In the genomic region with DNA sequence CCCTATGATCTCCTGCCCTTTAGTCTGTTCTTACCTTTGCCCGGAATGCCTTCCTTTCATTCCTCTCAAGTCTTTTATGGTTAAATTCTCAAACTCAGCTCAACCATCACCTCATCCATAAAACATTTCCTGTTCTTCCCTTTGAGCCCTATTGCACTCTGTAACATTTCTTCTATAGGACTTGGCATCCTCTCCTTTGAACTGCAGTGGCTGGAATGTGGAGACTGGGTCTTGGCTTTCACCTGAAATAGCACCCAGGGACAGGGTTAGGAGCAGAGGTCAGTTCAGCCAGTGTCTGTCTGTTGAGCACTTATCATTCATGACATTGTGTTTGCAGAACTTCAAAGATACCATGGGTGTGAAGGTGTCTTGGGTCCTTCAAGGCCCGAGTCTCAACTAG, we compare ENCODE assay signal across 14 cellular contexts. TPM values are rescaled to one million over a fixed set of nuclear protein-coding genes. Genes with fewer than 3 reads are reported as not detected.
DNase-seq lines count a peak whose midpoint lies in the region; ATAC-seq lines count a peak whose summit lies in the region.
"Had no signal": no experiment of that assay in that cellular context is flagged by ENCODE, and none has a peak within 500 bp of the region (broad histone marks: within the 10 kb centered on the region; RNA-seq: fewer than 3 reads in every experiment).

No MANE protein-coding gene starts in this region.

- ATAC-seq in activated T-helper 17 cell treated with anti-CD3 and anti-CD28 coated beads, Interleukin-2, amount 50 U/mL, for 72 hours (replicated peaks) = no peak
- ATAC-seq in left colon = peak; percentile 65
- ATAC-seq: gastroesophageal sphincter, left cardiac atrium had no signal

- H3K4me2 ChIP-seq in GM23248 (ENCODE audit: unreplicated experiment) = peak overlapping the region; percentile 25

- H3K9me2 ChIP-seq in GM23248 (ENCODE audit: insufficient read depth) = no peaks in the 10 kb centered on the region

- H3K4me3 Mint-ChIP-seq in CD8-positive, alpha-beta memory T cell = no peak overlapping the region
- H3K4me3 Mint-ChIP-seq in activated T-helper 17 cell treated with anti-CD3 and anti-CD28 coated beads, Interleukin-2, amount 50 U/mL, for 72 hours = peak overlapping the region; percentile 95
- H3K4me3 Mint-ChIP-seq: neural crest cell had no signal

- H3K4me1 Mint-ChIP-seq in CD8-positive, alpha-beta memory T cell = peaks cover 39 to 70% (median 59%) of the 10 kb centered on the region in 3 donors
- H3K4me1 Mint-ChIP-seq in activated T-helper 17 cell treated with anti-CD3 and anti-CD28 coated beads, Interleukin-2, amount 50 U/mL, for 72 hours = peaks cover 38% of the 10 kb centered on the region

- no peaks in the 10 kb centered on the region for H3K9me3 ChIP-seq in CD8-positive, alpha-beta memory T cell (ENCODE audit: low read length)
- H3K9me3 ChIP-seq in GM23248 (ENCODE audit: low read depth) = no peaks in the 10 kb centered on the region
- H3K9me3 ChIP-seq in SJCRH30 (replicated peaks) = no peaks in the 10 kb centered on the region
- H3K9me3 ChIP-seq: gastroesophageal sphincter had no signal

- H3F3A ChIP-seq in GM23248 (ENCODE audit: insufficient read depth) = peaks cover 26% of the 10 kb centered on the region

- CTCF ChIA-PET in CD8-positive, alpha-beta memory T cell (lab: Charles Lee) = interaction anchor here (1.4 to 1.7 kb wide), 2 partner anchors 22 to 69 kb away, joined by 4 read pairs; no protein-coding TSS in a partner anchor

- H3K4me3 ChIP-seq in CD8-positive, alpha-beta memory T cell (ENCODE audit: low read length) = no peak overlapping the region
- H3K4me3 ChIP-seq in GM23248 (no peak overlapping the region), SJCRH30 (no peak overlapping the region)
- H3K4me3 ChIP-seq: gastroesophageal sphincter had no signal

- no peak for DNase-seq in CD8-positive, alpha-beta memory T cell
- no peak for DNase-seq in GM23248
- no peak for DNase-seq in left colon
- DNase-seq in G401 (ENCODE audit: low spot score) = no peak
- no peak for DNase-seq in midbrain (lab: John Stamatoyannopoulos, UW)
- DNase-seq in SJCRH30 = no peak
- DNase-seq: aorta; effector CD4-positive, alpha-beta T cell; left cardiac atrium; NCI-H1436; NCI-H510A treated with DMSO at 0.1 percent for 48 hours had no signal

- POLR2A ChIA-PET in CD8-positive, alpha-beta memory T cell (lab: Charles Lee) = interaction anchor here (1.2 kb wide), 1 partner anchor 39 kb away, joined by 3 read pairs; no protein-coding TSS in a partner anchor

- H3K27ac Mint-ChIP-seq in CD8-positive, alpha-beta memory T cell = peak overlapping the region; percentile 2 to 96 (median 79)
- H3K27ac Mint-ChIP-seq in activated T-helper 17 cell treated with anti-CD3 and anti-CD28 coated beads, Interleukin-2, amount 50 U/mL, for 72 hours = peak overlapping the region; percentile 95

- no peaks in the 10 kb centered on the region for H3K36me3 ChIP-seq in CD8-positive, alpha-beta memory T cell (ENCODE audit: insufficient read depth, low read length)
- H3K36me3 ChIP-seq in GM23248 (ENCODE audit: low read depth) = no peaks in the 10 kb centered on the region
- H3K36me3 ChIP-seq in SJCRH30 = no peaks in the 10 kb centered on the region
- H3K36me3 ChIP-seq: gastroesophageal sphincter had no signal

- in situ Hi-C loops in GM23248 (cut with MboI) = no loop called here
- in situ Hi-C loops in G401 (cut with HindIII; ENCODE audit: low sequenced_read_pairs) = no loop called here

- H3K36me3 Mint-ChIP-seq in CD8-positive, alpha-beta memory T cell = peaks cover 0 to 3% (median 2%) of the 10 kb centered on the region in 3 donors
- peaks cover 40% of the 10 kb centered on the region for H3K36me3 Mint-ChIP-seq in activated T-helper 17 cell treated with anti-CD3 and anti-CD28 coated beads, Interleukin-2, amount 50 U/mL, for 72 hours (ENCODE audit: low read depth)

- no peaks in the 10 kb centered on the region for H3K27me3 Mint-ChIP-seq in CD8-positive, alpha-beta memory T cell
- no peaks in the 10 kb centered on the region for H3K27me3 Mint-ChIP-seq in activated T-helper 17 cell treated with anti-CD3 and anti-CD28 coated beads, Interleukin-2, amount 50 U/mL, for 72 hours

- intact Hi-C loops in left colon (cut with DNase I, micrococcal nuclease) = no loop called here

- no peaks in the 10 kb centered on the region for H4K20me1 ChIP-seq in GM23248 (ENCODE audit: insufficient read depth)

- H3K9ac ChIP-seq in GM23248 = no peak overlapping the region

- WGBS in GM23248 (ENCODE audit: low coverage in 1 of 2, low lambda C conversion rate in 2 of 2, missing lambda C conversion rate in 2 of 2), 2 experiments = 48 to 56% methylated on average over 2 of the region's 2 CpGs

- H3K27me3 ChIP-seq in CD8-positive, alpha-beta memory T cell (ENCODE audit: insufficient read depth, low read length, poor library complexity, severe bottlenecking) = no peaks in the 10 kb centered on the region
- H3K27me3 ChIP-seq in GM23248 (replicated peaks; ENCODE audit: insufficient read depth) (no peaks in the 10 kb centered on the region), SJCRH30 (no peaks in the 10 kb centered on the region)

- H2AFZ ChIP-seq in GM23248 = no peak overlapping the region

- H3K27ac ChIP-seq in CD8-positive, alpha-beta memory T cell (ENCODE audit: low read depth, low read length) = no peak overlapping the region
- H3K27ac ChIP-seq in GM23248 (no peak overlapping the region), SJCRH30 (no peak overlapping the region)
- H3K27ac ChIP-seq: gastroesophageal sphincter had no signal

- peaks cover 38% of the 10 kb centered on the region for H3K4me1 ChIP-seq in CD8-positive, alpha-beta memory T cell (ENCODE audit: insufficient read depth, low read length)
- peaks cover 30% of the 10 kb centered on the region for H3K4me1 ChIP-seq in GM23248 (ENCODE audit: insufficient read depth)
- peaks cover 13% of the 10 kb centered on the region for H3K4me1 ChIP-seq in SJCRH30
- H3K4me1 ChIP-seq: gastroesophageal sphincter had no signal

- no peaks in the 10 kb centered on the region for H3K9me3 Mint-ChIP-seq in CD8-positive, alpha-beta memory T cell
- H3K9me3 Mint-ChIP-seq in activated T-helper 17 cell treated with anti-CD3 and anti-CD28 coated beads, Interleukin-2, amount 50 U/mL, for 72 hours = peaks cover 3% of the 10 kb centered on the region

- H3K79me2 ChIP-seq in GM23248 (ENCODE audit: insufficient read depth) = no peaks in the 10 kb centered on the region

RNA-seq across cellular contexts. Expression of a gene that starts 7.2 kb away (rescaled TPM):
- total RNA-seq in CD8-positive, alpha-beta memory T cell = 10 to 100 TPM; 43.5 to 47.4 TPM
- 6.5 TPM for polyA plus RNA-seq in CD8-positive, alpha-beta memory T cell
- total RNA-seq in GM23248 (2014; rRNA removed; shearing (Covaris generic)) = 0.76 and 1.4 TPM in 2 replicates
- polyA plus RNA-seq in GM23248 (2016; fragmentation: Nextera tagmentation; extraction: Ambion mirVana) = 0.41 and 0.70 TPM in 2 replicates
- total RNA-seq in activated T-helper 17 cell treated with anti-CD3 and anti-CD28 coated beads, Interleukin-2, amount 50 U/mL, for 72 hours = 10 to 100 TPM; 24.1 to 27.6 TPM
- 10 to 100 TPM in 1 of 2 donors, 1 to 10 TPM in 1; 8.8 to 13.4 TPM for total RNA-seq in left colon
- 211 and 236 TPM in 2 replicates for total RNA-seq in G401 (2014; rRNA removed; shearing (Covaris generic))
- total RNA-seq in SJCRH30 (2014; rRNA removed; shearing (Covaris generic)) = not detected in 2 replicates

RNA-seq across cellular contexts. Expression of a gene that starts 41.3 kb away (rescaled TPM):
- total RNA-seq in CD8-positive, alpha-beta memory T cell = 100 to 1,000 TPM; 950 to 966 TPM
- polyA plus RNA-seq in CD8-positive, alpha-beta memory T cell = 742 TPM
- total RNA-seq in GM23248 (2014; rRNA removed; shearing (Covaris generic)) = 125 and 134 TPM in 2 replicates
- polyA plus RNA-seq in GM23248 (2016; fragmentation: Nextera tagmentation; extraction: Ambion mirVana) = 493 and 529 TPM in 2 replicates
- total RNA-seq in activated T-helper 17 cell treated with anti-CD3 and anti-CD28 coated beads, Interleukin-2, amount 50 U/mL, for 72 hours = 100 to 1,000 TPM; 491 to 882 TPM
- 100 to 1,000 TPM; 295 to 453 TPM for total RNA-seq in left colon
- total RNA-seq in G401 (2014; rRNA removed; shearing (Covaris generic)) = 256 and 358 TPM in 2 replicates
- total RNA-seq in SJCRH30 (2014; rRNA removed; shearing (Covaris generic)) = 746 and 863 TPM in 2 replicates

RNA-seq across cellular contexts. Expression of a gene that starts 42.3 kb away (rescaled TPM):
- total RNA-seq in CD8-positive, alpha-beta memory T cell = 100 to 1,000 TPM; 293 to 296 TPM
- polyA plus RNA-seq in CD8-positive, alpha-beta memory T cell = 107 TPM
- total RNA-seq in GM23248 (2014; rRNA removed; shearing (Covaris generic)) = 109 and 122 TPM in 2 replicates
- polyA plus RNA-seq in GM23248 (2016; fragmentation: Nextera tagmentation; extraction: Ambion mirVana) = 71.1 and 73.3 TPM in 2 replicates
- 100 to 1,000 TPM; 179 to 242 TPM for total RNA-seq in activated T-helper 17 cell treated with anti-CD3 and anti-CD28 coated beads, Interleukin-2, amount 50 U/mL, for 72 hours
- 10 to 100 TPM; 73.3 to 81.3 TPM for total RNA-seq in left colon
- 344 and 437 TPM in 2 replicates for total RNA-seq in G401 (2014; rRNA removed; shearing (Covaris generic))
- total RNA-seq in SJCRH30 (2014; rRNA removed; shearing (Covaris generic)) = 368 and 399 TPM in 2 replicates
